ENCODE assay signal across 8 cellular contexts in genomic region chr4:89111833-89112563, GRCh38. TPM values are rescaled to one million over a fixed set of nuclear protein-coding genes. Genes with fewer than 3 reads are reported as not detected.
DNase-seq lines count a peak whose midpoint lies in the region; ATAC-seq and TF ChIP-seq lines count a peak whose summit lies in the region.

No MANE protein-coding gene starts in this region.

- H2AFZ ChIP-seq in Loucy (ENCODE audit: low read length): peak overlapping the region; percentile 89
- peak overlapping the region; percentile 69 for H2AFZ ChIP-seq in smooth muscle cell (ENCODE audit: low read depth)

- peak overlapping the region; percentile 77 to 81 for H3K27ac ChIP-seq in ascending aorta
- H3K27ac ChIP-seq in smooth muscle cell (ENCODE audit: low read depth): peak overlapping the region; percentile 56

- H3K4me3 ChIP-seq in Loucy (ENCODE audit: low read length, poor library complexity, severe bottlenecking): peak overlapping the region; percentile 86
- H3K4me3 ChIP-seq in ascending aorta: peak overlapping the region; percentile 68 to 79
- peak overlapping the region; percentile 72 for H3K4me3 ChIP-seq in smooth muscle cell

- H3K9me3 ChIP-seq in Loucy (ENCODE audit: insufficient read depth, low read depth, low read length) (no peaks in the 10 kb centered on the region), ascending aorta (no peaks in the 10 kb centered on the region), smooth muscle cell (replicated peaks; ENCODE audit: low read depth) (no peaks in the 10 kb centered on the region)

- peaks cover 25% of the 10 kb centered on the region for H3K79me2 ChIP-seq in Loucy (ENCODE audit: insufficient read depth, low read length)
- no peaks in the 10 kb centered on the region for H3K79me2 ChIP-seq in smooth muscle cell (ENCODE audit: low read depth)

- intact Hi-C loops in ascending aorta (cut with DNase I): loop anchor here (1.0 to 2.0 kb wide), 4 partner anchors 55 to 829 kb away; partner anchors contain the start of genes FAM13A and HERC3

- H3K27me3 ChIP-seq in Loucy (ENCODE audit: insufficient read depth, low read length, poor library complexity, severe bottlenecking): peaks cover 5% of the 10 kb centered on the region
- no peaks in the 10 kb centered on the region for H3K27me3 ChIP-seq in ascending aorta
- peaks cover 23% of the 10 kb centered on the region for H3K27me3 ChIP-seq in smooth muscle cell (ENCODE audit: low read depth)

- H3K9ac ChIP-seq in Loucy (ENCODE audit: low read depth, low read length, poor library complexity, severe bottlenecking) (peak overlapping the region; percentile 87), smooth muscle cell (ENCODE audit: low read depth) (peak overlapping the region; percentile 40)

- no peak for ATAC-seq in GM21737 (IDR thresholded peaks at IDR 0.05; ENCODE audit: unreplicated experiment)
- no peak for ATAC-seq in activated CD4-positive, CD25-positive, alpha-beta regulatory T cell treated with anti-CD3 and anti-CD28 coated beads, Interleukin-2, amount 50 U/mL, for 24 hours

- H3K36me3 ChIP-seq in Loucy (ENCODE audit: insufficient read depth, low read length) (no peaks in the 10 kb centered on the region), ascending aorta (no peaks in the 10 kb centered on the region), smooth muscle cell (ENCODE audit: low read depth) (no peaks in the 10 kb centered on the region)

- H3K4me1 ChIP-seq in Loucy (ENCODE audit: insufficient read depth, low read length, poor library complexity, severe bottlenecking) (peaks cover 17% of the 10 kb centered on the region), ascending aorta (peaks cover 3 to 4% of the 10 kb centered on the region in 2 donors), smooth muscle cell (ENCODE audit: low read depth) (peaks cover 6% of the 10 kb centered on the region)

- no peak for TF ChIP-seq CTCF in Loucy (conservative IDR thresholded peaks at IDR 0.05; ENCODE audit: low read length)
- TF ChIP-seq CTCF in ascending aorta (IDR thresholded peaks at IDR 0.05): no peak
- no peak for TF ChIP-seq CTCF in smooth muscle cell (IDR thresholded peaks at IDR 0.05; ENCODE audit: borderline replicate concordance, insufficient read depth, poor library complexity, severe bottlenecking)

- peak; percentile 37 to 76 (median 52) for DNase-seq in NCI-H1417 (lab: John Stamatoyannopoulos, UW)
- no peak for DNase-seq in NCI-H1417 treated with DMSO at 0.1 percent for 48 hours (lab: John Stamatoyannopoulos, UW)
- DNase-seq in ascending aorta (ENCODE audit: low spot score in 2 of 2): no peak
- DNase-seq in iPS-NIHi7 (ENCODE audit: extremely low spot score): peak; percentile 13
- no peak for DNase-seq in smooth muscle cell (lab: John Stamatoyannopoulos, UW; ENCODE audit: unreplicated experiment)

- H3K9me2 ChIP-seq in Loucy (replicated peaks; ENCODE audit: low read depth, low read length): no peaks in the 10 kb centered on the region

- H3K4me2 ChIP-seq in Loucy (ENCODE audit: low read depth, low read length, poor library complexity, severe bottlenecking): peak overlapping the region; percentile 94
- H3K4me2 ChIP-seq in smooth muscle cell: peak overlapping the region; percentile 88

- H3F3A ChIP-seq in Loucy (ENCODE audit: low read depth): no peaks in the 10 kb centered on the region
- peaks cover 9% of the 10 kb centered on the region for H3F3A ChIP-seq in smooth muscle cell (ENCODE audit: low read depth)

- 21% methylated on average over 15 of the region's 15 CpGs for WGBS in smooth muscle cell (ENCODE audit: low lambda C conversion rate)

- H4K20me1 ChIP-seq in Loucy (ENCODE audit: insufficient read depth, low read length, poor library complexity, severe bottlenecking) (peaks cover 6% of the 10 kb centered on the region), smooth muscle cell (ENCODE audit: low read depth) (no peaks in the 10 kb centered on the region)

RNA-seq across cellular contexts. Expression of gene TIGD2, which starts 0.7 kb away (rescaled TPM):
- total RNA-seq in ascending aorta: 0.21 TPM
- 6.1 and 7.5 TPM in 2 replicates for total RNA-seq in smooth muscle cell
- 3.4 and 3.8 TPM in 2 replicates for polyA plus RNA-seq in smooth muscle cell

RNA-seq across cellular contexts. Expression of gene FAM13A, which starts 55.0 kb away (rescaled TPM):
- total RNA-seq in ascending aorta: 13.2 TPM
- 37.7 and 39.9 TPM in 2 replicates for total RNA-seq in smooth muscle cell
- 14.6 and 15.0 TPM in 2 replicates for polyA plus RNA-seq in smooth muscle cell

Comparison
In these comparisons a context has a peak if more than half of its experiments do, and no peak if none do; other contexts are left out.
1. DNase-seq: peak in NCI-H1417 (3 of 3) and iPS-NIHi7 (single experiment); none in NCI-H1417 treated with DMSO at 0.1 percent for 48 hours (single experiment), ascending aorta (0 of 2) and smooth muscle cell (single experiment).
2. Peak in every context shown above with its lines, with median percentiles within 50 percentile points of each other: H3K4me3 ChIP-seq.